In the genomic region with DNA sequence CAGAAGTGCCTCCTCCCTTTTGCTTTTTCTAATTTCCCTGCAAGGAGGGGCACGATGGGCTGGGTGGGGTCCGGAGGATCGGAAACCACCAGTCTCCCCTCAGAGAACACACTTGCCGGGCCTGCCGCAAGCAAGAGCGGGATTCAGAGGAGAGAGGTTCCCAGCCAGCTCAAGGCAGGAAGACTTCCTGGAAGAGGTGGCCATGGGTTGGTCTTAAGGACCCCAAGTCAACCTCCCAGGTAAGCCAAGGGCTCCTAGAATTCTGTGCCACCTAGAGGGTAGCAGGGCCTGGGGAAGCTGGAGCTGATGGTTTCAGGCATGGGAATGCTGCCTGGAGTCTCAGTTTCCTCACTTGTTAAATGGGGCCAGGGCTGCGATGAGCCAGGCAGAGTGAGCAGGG, we compare ENCODE assay signal across 10 cellular contexts.
"Had no signal": no experiment of that assay in that cellular context is flagged by ENCODE, and none has a peak within 500 bp of the region (broad histone marks: within the 10 kb centered on the region; RNA-seq: fewer than 3 reads in every experiment).

No MANE protein-coding gene starts in this region.

- H3K9ac ChIP-seq: GM23248, KMS-11 had no signal

- H3K36me3 ChIP-seq: HAP-1 had no signal

- H3K4me3 ChIP-seq: GM23248, HAP-1 had no signal

- H2AFZ ChIP-seq: GM23248 had no signal

- H3K27ac Mint-ChIP-seq: HFFc6 had no signal

- DNase-seq: GM23248, GOT3, HFFc6 had no signal

- H3K4me3 Mint-ChIP-seq: HFFc6, IgD-negative memory B cell had no signal

- FAIRE-seq: H54, HepG2 had no signal

- H3K27ac ChIP-seq: GM23248, HL-60, KMS-11 had no signal

- H3K4me2 ChIP-seq: KMS-11 had no signal

- ATAC-seq: HCT116, HepG2 had no signal

- H3K27me3 Mint-ChIP-seq: IgD-negative memory B cell had no signal

- H3K9me3 ChIP-seq: HAP-1 had no signal
